ENCODE assay signal across 27 cellular contexts in the genomic region with DNA sequence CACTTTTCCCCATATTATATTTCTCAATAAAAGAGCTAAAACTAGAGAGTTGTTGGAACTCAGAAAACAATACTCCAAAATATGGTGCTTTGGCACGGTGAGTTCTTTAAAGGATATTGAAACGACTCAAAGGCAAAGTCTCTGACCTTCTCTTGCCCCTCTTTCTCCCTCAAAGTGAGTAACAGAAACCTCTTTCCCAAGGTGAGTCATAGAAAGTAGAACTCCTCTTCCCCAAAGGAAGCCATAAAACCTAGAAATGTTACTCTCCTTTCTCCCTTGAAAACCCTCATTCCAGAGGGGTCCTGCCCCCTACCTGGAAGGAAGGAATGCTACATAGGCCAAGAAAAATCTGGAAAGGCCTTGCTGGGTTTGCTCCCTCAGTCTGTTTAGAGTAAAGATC. TPM values are rescaled to one million over a fixed set of nuclear protein-coding genes. Genes with fewer than 3 reads are reported as not detected.
A peak's percentile ranks its signal among the peaks of the same experiment; 100 is the strongest.
DNase-seq lines count a peak whose midpoint lies in the region; ATAC-seq, FAIRE-seq and TF ChIP-seq lines count a peak whose summit lies in the region.
"Had no signal": no experiment of that assay in that cellular context is flagged by ENCODE, and none has a peak within 500 bp of the region (broad histone marks: within the 10 kb centered on the region; RNA-seq: fewer than 3 reads in every experiment).

No MANE protein-coding gene starts in this region.

- peak overlapping the region; percentile 3 for H3K27ac Mint-ChIP-seq in activated T-cell treated with anti-CD3 and anti-CD28 coated beads, Interleukin-2, amount 50 U/mL, for 24 hours
- H3K27ac Mint-ChIP-seq in CD8-positive, alpha-beta memory T cell: peak overlapping the region in 2 of 8 donors; percentile 58 to 82
- H3K27ac Mint-ChIP-seq: activated CD8-positive, alpha-beta memory T cell treated with anti-CD3 and anti-CD28 coated beads, Interleukin-2, amount 10 ng/mL, durations not matched to agents 7 days and 5 days; natural killer cell treated with Interleukin-12 subunit alpha and Interleukin-12 subunit beta and Interleukin-15 and Interleukin-18, amount 100 ng/mL, for 72 hours; stimulated activated effector memory CD8-positive, alpha-beta T cell treated with anti-CD3 and anti-CD28 coated beads, Interleukin-12 subunit alpha, Interleukin-12 subunit beta, amount 100 ng/mL, for 72 hours had no signal

- H3K27me3 ChIP-seq in endothelial cell of umbilical vein (ENCODE audit: control insufficient read depth in 2 of 2, insufficient read depth in 2 of 2, low read length in 2 of 2): no peaks in the 10 kb centered on the region
- H3K27me3 ChIP-seq in CD8-positive, alpha-beta memory T cell (ENCODE audit: insufficient read depth, low read length, poor library complexity, severe bottlenecking): no peaks in the 10 kb centered on the region
- H3K27me3 ChIP-seq: spleen, transverse colon had no signal

- H3K4me1 ChIP-seq in endothelial cell of umbilical vein (ENCODE audit: control insufficient read depth, extremely low read depth, insufficient read depth, low read length): no peaks in the 10 kb centered on the region
- H3K4me1 ChIP-seq in CD8-positive, alpha-beta memory T cell (ENCODE audit: insufficient read depth, low read length): peaks cover 9% of the 10 kb centered on the region
- H3K4me1 ChIP-seq: psoas muscle had no signal

- no peaks in the 10 kb centered on the region for H3K36me3 ChIP-seq in endothelial cell of umbilical vein (ENCODE audit: control insufficient read depth in 2 of 2, extremely low read depth in 1 of 2, insufficient read depth in 2 of 2, low read length in 2 of 2)
- H3K36me3 ChIP-seq in CD8-positive, alpha-beta memory T cell (ENCODE audit: insufficient read depth, low read length): no peaks in the 10 kb centered on the region
- H3K36me3 ChIP-seq: transverse colon had no signal

- dilution Hi-C loops in endothelial cell of umbilical vein (cut with MboI; ENCODE audit: extremely low pct_ligation_motif_present, low sequenced_read_pairs): loop anchor here (25.0 kb wide), 1 partner anchor 425 kb away; a partner anchor contains a TSS

- peaks cover 45% of the 10 kb centered on the region for H3K36me3 Mint-ChIP-seq in activated T-cell treated with anti-CD3 and anti-CD28 coated beads, Interleukin-2, amount 50 U/mL, for 24 hours (ENCODE audit: low read depth)
- peaks cover 9% of the 10 kb centered on the region for H3K36me3 Mint-ChIP-seq in activated T-cell treated with anti-CD3 and anti-CD28 coated beads, Interleukin-2, amount 50 U/mL, for 4 hours (ENCODE audit: insufficient read depth)
- peaks cover 0 to 23% (median 4%) of the 10 kb centered on the region in 3 donors for H3K36me3 Mint-ChIP-seq in CD8-positive, alpha-beta memory T cell
- H3K36me3 Mint-ChIP-seq: natural killer cell treated with Interleukin-12 subunit alpha and Interleukin-12 subunit beta and Interleukin-15 and Interleukin-18, amount 100 ng/mL, for 72 hours had no signal

- no peak overlapping the region for H3K4me3 Mint-ChIP-seq in activated T-cell treated with anti-CD3 and anti-CD28 coated beads, Interleukin-2, amount 50 U/mL, for 24 hours
- no peak overlapping the region for H3K4me3 Mint-ChIP-seq in activated T-cell treated with anti-CD3 and anti-CD28 coated beads, Interleukin-2, amount 50 U/mL, for 4 hours
- no peak overlapping the region for H3K4me3 Mint-ChIP-seq in CD8-positive, alpha-beta memory T cell
- H3K4me3 Mint-ChIP-seq: activated CD8-positive, alpha-beta memory T cell treated with anti-CD3 and anti-CD28 coated beads, Interleukin-2, amount 10 ng/mL, durations not matched to agents 7 days and 5 days; natural killer cell treated with Interleukin-12 subunit alpha and Interleukin-12 subunit beta and Interleukin-15 and Interleukin-18, amount 100 ng/mL, for 72 hours; stimulated activated effector memory CD8-positive, alpha-beta T cell treated with anti-CD3 and anti-CD28 coated beads, Interleukin-12 subunit alpha, Interleukin-12 subunit beta, amount 100 ng/mL, for 72 hours had no signal

- no peaks in the 10 kb centered on the region for H3K9me3 Mint-ChIP-seq in activated T-cell treated with anti-CD3 and anti-CD28 coated beads, Interleukin-2, amount 50 U/mL, for 24 hours
- H3K9me3 Mint-ChIP-seq in activated T-cell treated with anti-CD3 and anti-CD28 coated beads, Interleukin-2, amount 50 U/mL, for 4 hours: no peaks in the 10 kb centered on the region
- H3K9me3 Mint-ChIP-seq in CD8-positive, alpha-beta memory T cell: no peaks in the 10 kb centered on the region
- H3K9me3 Mint-ChIP-seq: natural killer cell treated with Interleukin-12 subunit alpha and Interleukin-12 subunit beta and Interleukin-15 and Interleukin-18, amount 100 ng/mL, for 72 hours; stimulated activated effector memory CD8-positive, alpha-beta T cell treated with anti-CD3 and anti-CD28 coated beads, Interleukin-12 subunit alpha, Interleukin-12 subunit beta, amount 100 ng/mL, for 72 hours had no signal

- H3K79me2 ChIP-seq in endothelial cell of umbilical vein (ENCODE audit: control insufficient read depth, insufficient read depth, low read length): peaks cover 9% of the 10 kb centered on the region

- H3K27ac ChIP-seq in endothelial cell of umbilical vein (ENCODE audit: insufficient read depth, low read depth, low read length): no peak overlapping the region
- no peak overlapping the region for H3K27ac ChIP-seq in CD8-positive, alpha-beta memory T cell (ENCODE audit: low read depth, low read length)
- H3K27ac ChIP-seq: C4-2B, psoas muscle, spleen, transverse colon had no signal

- H3K4me1 Mint-ChIP-seq in activated T-cell treated with anti-CD3 and anti-CD28 coated beads, Interleukin-2, amount 50 U/mL, for 24 hours (ENCODE audit: low read depth): peaks cover 56% of the 10 kb centered on the region
- peaks cover 37% of the 10 kb centered on the region for H3K4me1 Mint-ChIP-seq in activated T-cell treated with anti-CD3 and anti-CD28 coated beads, Interleukin-2, amount 50 U/mL, for 4 hours (ENCODE audit: low read depth)
- H3K4me1 Mint-ChIP-seq in CD8-positive, alpha-beta memory T cell: peaks cover 38 to 54% (median 53%) of the 10 kb centered on the region in 3 donors

- no peak overlapping the region for H3K4me3 ChIP-seq in endothelial cell of umbilical vein (replicated peaks in 1 of 3; ENCODE audit: insufficient read depth in 1 of 3, low read depth in 1 of 3, low read length in 3 of 3)
- no peak overlapping the region for H3K4me3 ChIP-seq in CD8-positive, alpha-beta memory T cell (ENCODE audit: low read length)
- H3K4me3 ChIP-seq: psoas muscle, spleen, transverse colon had no signal

- no peaks in the 10 kb centered on the region for H3K9me1 ChIP-seq in endothelial cell of umbilical vein (replicated peaks; ENCODE audit: control insufficient read depth, extremely low read depth, insufficient read depth, low read length)

- H3K27me3 Mint-ChIP-seq in activated T-cell treated with anti-CD3 and anti-CD28 coated beads, Interleukin-2, amount 50 U/mL, for 24 hours: no peaks in the 10 kb centered on the region
- H3K27me3 Mint-ChIP-seq in activated T-cell treated with anti-CD3 and anti-CD28 coated beads, Interleukin-2, amount 50 U/mL, for 4 hours (ENCODE audit: low read depth): no peaks in the 10 kb centered on the region
- peaks cover 0 to 1% of the 10 kb centered on the region in 2 donors for H3K27me3 Mint-ChIP-seq in CD8-positive, alpha-beta memory T cell
- H3K27me3 Mint-ChIP-seq: activated CD8-positive, alpha-beta memory T cell treated with anti-CD3 and anti-CD28 coated beads, Interleukin-2, amount 10 ng/mL, durations not matched to agents 7 days and 5 days; natural killer cell treated with Interleukin-12 subunit alpha and Interleukin-12 subunit beta and Interleukin-15 and Interleukin-18, amount 100 ng/mL, for 72 hours had no signal

- no peak overlapping the region for H3K9ac ChIP-seq in endothelial cell of umbilical vein (replicated peaks; ENCODE audit: extremely low read depth, insufficient read depth, low read length)

- no peaks in the 10 kb centered on the region for H4K20me1 ChIP-seq in endothelial cell of umbilical vein (replicated peaks; ENCODE audit: control insufficient read depth, extremely low read depth, insufficient read depth, low read length)

- DNase-seq in activated T-cell treated with anti-CD3 and anti-CD28 coated beads, Interleukin-2, amount 50 U/mL, for 24 hours: no peak
- no peak for DNase-seq in activated T-cell treated with anti-CD3 and anti-CD28 coated beads, Interleukin-2, amount 50 U/mL, for 4 hours
- peak; percentile 6 for DNase-seq in RKO (ENCODE audit: low spot score)
- peak; percentile 11 for DNase-seq in endothelial cell of umbilical vein (ENCODE audit: low read depth, low spot score)
- DNase-seq in stromal cell of bone marrow (ENCODE audit: low read depth): peak; percentile 13
- no peak for DNase-seq in DMS53 (lab: John Stamatoyannopoulos, UW)
- no peak for DNase-seq in CD8-positive, alpha-beta memory T cell
- DNase-seq in stimulated activated CD4-positive, alpha-beta T cell treated with anti-CD3 and anti-CD28 coated beads, Interleukin-2, amount 100 ng/mL, for 48 hours: no peak
- DNase-seq: 8988T; activated CD4-positive, alpha-beta T cell treated with anti-CD3 and anti-CD28 coated beads for 1 hour; activated CD8-positive, alpha-beta memory T cell treated with anti-CD3 and anti-CD28 coated beads, Interleukin-2, amount 10 ng/mL, durations not matched to agents 7 days and 5 days; activated gamma-delta T cell treated with Interleukin-2 at 50 U/mL for 16 hours; aorta; cortex of kidney; DMS79; erythroblast; NCI-H2227 treated with DMSO at 0.1 percent for 48 hours; NK-92 treated with Interleukin-12 subunit alpha and Interleukin-12 subunit beta, amount 100 ng/mL, for 24 hours; psoas muscle; SHP77; spleen; T-helper 2 cell; transverse colon had no signal

- H2AFZ ChIP-seq in endothelial cell of umbilical vein (ENCODE audit: low read depth, low read length): no peak overlapping the region

- H3K4me2 ChIP-seq in endothelial cell of umbilical vein (ENCODE audit: insufficient read depth, low read length): no peak overlapping the region

- BruUV-seq in endothelial cell of umbilical vein (replicated peaks; lab: Mats Ljungman, UMichigan): no TSS peak

- intact Hi-C loops in endothelial cell of umbilical vein (cut with micrococcal nuclease): loop anchor here (5.0 kb wide), 2 partner anchors 210 to 225 kb away; a partner anchor contains a TSS

- FAIRE-seq in endothelial cell of umbilical vein (lab: Jason Lieb, UNC): no peak
- FAIRE-seq: islet of Langerhans had no signal

- ATAC-seq in activated T-cell treated with anti-CD3 and anti-CD28 coated beads, Interleukin-2, amount 50 U/mL, for 4 hours: no peak
- ATAC-seq: activated CD8-positive, alpha-beta memory T cell treated with anti-CD3 and anti-CD28 coated beads, Interleukin-2, amount 10 ng/mL, durations not matched to agents 7 days and 5 days; natural killer cell treated with Interleukin-12 subunit alpha and Interleukin-12 subunit beta and Interleukin-15 and Interleukin-18, amount 100 ng/mL, for 72 hours; psoas muscle; stimulated activated effector memory CD8-positive, alpha-beta T cell treated with anti-CD3 and anti-CD28 coated beads, Interleukin-12 subunit alpha, Interleukin-12 subunit beta, amount 100 ng/mL, for 72 hours had no signal

- CTCF ChIA-PET in endothelial cell of umbilical vein (lab: Charles Lee): interaction anchor here (0.6 to 8.1 kb wide), 7 partner anchors 23 to 651 kb away, joined by 3 to 323 read pairs (median 14); a partner anchor contains a TSS
- CTCF ChIA-PET in CD8-positive, alpha-beta memory T cell (lab: Charles Lee): interaction anchor here (1.0 to 8.3 kb wide), 4 partner anchors 55 to 475 kb away, joined by 3 to 157 read pairs (median 25); a partner anchor contains a TSS

- TF ChIP-seq POLR2A in endothelial cell of umbilical vein (IDR thresholded peaks at IDR 0.05; ENCODE audit: low read depth, low read length): no peak

- no peaks in the 10 kb centered on the region for H3K9me3 ChIP-seq in endothelial cell of umbilical vein (replicated peaks; ENCODE audit: control insufficient read depth, insufficient read depth, low read length)
- no peaks in the 10 kb centered on the region for H3K9me3 ChIP-seq in CD8-positive, alpha-beta memory T cell (ENCODE audit: low read length)
- H3K9me3 ChIP-seq: psoas muscle, spleen, transverse colon had no signal

- TF ChIP-seq CTCF in endothelial cell of umbilical vein (IDR thresholded peaks at IDR 0.05; ENCODE audit: extremely low read depth in 1 of 2, insufficient read depth in 1 of 2, low read depth in 1 of 2, low read length in 2 of 2): no peak

- POLR2A ChIA-PET in endothelial cell of umbilical vein (lab: Charles Lee): no interaction called here
- POLR2A ChIA-PET in CD8-positive, alpha-beta memory T cell (lab: Charles Lee): no interaction called here

RNA-seq across cellular contexts. Expression of a gene that starts 47.5 kb away (rescaled TPM):
- 10 to 100 TPM; 23.6 to 26.8 (median 26.6) TPM for total RNA-seq in activated T-cell treated with anti-CD3 and anti-CD28 coated beads, Interleukin-2, amount 50 U/mL, for 4 hours
- 13.9 and 17.5 TPM in 2 replicates for total RNA-seq in endothelial cell of umbilical vein
- 2.6 and 3.5 TPM in 2 replicates for polyA plus RNA-seq in endothelial cell of umbilical vein
- polyA plus RNA-seq in endothelial cell of umbilical vein (2011; cell fraction: cytosol; rRNA removed): 3.2 and 4.0 TPM in 2 replicates
- 15.5 and 16.4 TPM in 2 replicates for polyA plus RNA-seq in endothelial cell of umbilical vein (2011; cell fraction: nucleus; rRNA removed)
- 4.4 and 6.7 TPM in 2 replicates for polyA plus RNA-seq in endothelial cell of umbilical vein (2012)
- 26.3 and 33.9 TPM in 2 replicates for polyA minus RNA-seq in endothelial cell of umbilical vein
- 12.0 TPM for polyA minus RNA-seq in endothelial cell of umbilical vein (2011; cell fraction: cytosol; rRNA and poly(A)+ RNA removed)
- polyA minus RNA-seq in endothelial cell of umbilical vein (2011; cell fraction: nucleus; rRNA and poly(A)+ RNA removed): 56.3 and 90.5 TPM in 2 replicates
- total RNA-seq in CD8-positive, alpha-beta memory T cell: 10 to 100 TPM; 25.9 to 29.2 TPM
- polyA plus RNA-seq in CD8-positive, alpha-beta memory T cell: 27.9 TPM

Comparison
In these comparisons a context has a peak if more than half of its experiments do, and no peak if none do; other contexts are left out.
1. DNase-seq: peak in RKO (single experiment), endothelial cell of umbilical vein (single experiment) and stromal cell of bone marrow (single experiment); none in activated T-cell treated with anti-CD3 and anti-CD28 coated beads, Interleukin-2, amount 50 U/mL, for 24 hours (single experiment), activated T-cell treated with anti-CD3 and anti-CD28 coated beads, Interleukin-2, amount 50 U/mL, for 4 hours (single experiment), DMS53 (single experiment), CD8-positive, alpha-beta memory T cell (0 of 5) and stimulated activated CD4-positive, alpha-beta T cell treated with anti-CD3 and anti-CD28 coated beads, Interleukin-2, amount 100 ng/mL, for 48 hours (0 of 2).